In the genomic region with DNA sequence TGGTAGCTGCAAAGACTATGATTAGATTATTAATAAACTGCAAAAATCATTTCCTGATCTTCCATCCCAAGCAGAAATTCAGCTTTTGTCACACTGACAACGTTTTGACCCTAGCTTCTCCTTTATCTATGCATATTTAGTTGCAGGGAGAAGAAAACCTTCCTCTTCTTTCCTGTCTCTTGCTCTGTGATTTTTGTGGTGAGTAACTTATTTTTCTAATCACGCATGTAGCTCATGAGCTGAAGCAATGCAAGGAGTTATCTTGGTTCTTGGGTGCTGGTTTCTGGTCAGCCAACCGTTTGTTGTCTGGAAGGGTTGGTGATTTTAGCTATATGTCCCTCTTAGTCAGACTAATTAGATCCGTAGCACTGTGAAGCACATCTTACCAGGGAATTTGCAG, we compare ENCODE assay signal across 37 cellular contexts.
"Had no signal": no experiment of that assay in that cellular context is flagged by ENCODE, and none has a peak within 500 bp of the region (broad histone marks: within the 10 kb centered on the region; RNA-seq: fewer than 3 reads in every experiment).

No MANE protein-coding gene starts in this region.

- H3K27me3 ChIP-seq: adrenal gland, body of pancreas, breast epithelium, MG63 had no signal

- H3K27me3 Mint-ChIP-seq: activated CD4-positive, alpha-beta memory T cell treated with anti-CD3 and anti-CD28 coated beads for 36 hours had no signal

- H3K36me3 ChIP-seq: adrenal gland, breast epithelium, MG63 had no signal

- H3K9me3 Mint-ChIP-seq: activated CD4-positive, alpha-beta memory T cell treated with anti-CD3 and anti-CD28 coated beads for 36 hours; activated naive CD4-positive, alpha-beta T cell treated with anti-CD3 and anti-CD28 coated beads for 36 hours; activated naive CD4-positive, alpha-beta T cell treated with anti-CD3 and anti-CD28 coated beads, Interleukin-2, amount 50 U/mL, for 72 hours; activated T-cell treated with anti-CD3 and anti-CD28 coated beads, Interleukin-2, amount 50 U/mL, for 4 hours had no signal

- H3K4me1 ChIP-seq: adrenal gland, body of pancreas, breast epithelium had no signal

- H3K27ac Mint-ChIP-seq: activated B cell treated with CpG ODN at 0.5 μM for 24 hours; activated CD4-positive, alpha-beta memory T cell treated with anti-CD3 and anti-CD28 coated beads for 36 hours; activated naive CD4-positive, alpha-beta T cell treated with anti-CD3 and anti-CD28 coated beads for 36 hours; activated naive CD4-positive, alpha-beta T cell treated with anti-CD3 and anti-CD28 coated beads, Interleukin-2, amount 50 U/mL, for 72 hours; activated T-helper 1 cell treated with anti-CD3 and anti-CD28 coated beads, Interleukin-12 subunit alpha, Interleukin-12 subunit beta, Interleukin-2, Interleukin-4 antibody, amounts not matched to agents 30 ng/mL and 10 ng/mL and 1 ng/mL, durations not matched to agents 14 hours and 24 hours and 36 hours had no signal

- ATAC-seq: activated naive CD4-positive, alpha-beta T cell treated with anti-CD3 and anti-CD28 coated beads, Interleukin-2, amount 50 U/mL, for 72 hours; activated T-cell treated with anti-CD3 and anti-CD28 coated beads, Interleukin-2, amount 50 U/mL, for 4 hours; body of pancreas; Right ventricle myocardium inferior; SK-N-SH treated with all-trans-retinoic acid at 6 μM for 48 hours had no signal

- H3K27ac ChIP-seq: adrenal gland, body of pancreas, breast epithelium, PC-9, RWPE1, VCaP had no signal

- H3K36me3 Mint-ChIP-seq: activated CD4-positive, alpha-beta memory T cell treated with anti-CD3 and anti-CD28 coated beads for 36 hours; activated naive CD4-positive, alpha-beta T cell treated with anti-CD3 and anti-CD28 coated beads, Interleukin-2, amount 50 U/mL, for 72 hours had no signal

- H3K9me3 ChIP-seq: adrenal gland, body of pancreas, breast epithelium, MG63 had no signal

- H3K4me1 Mint-ChIP-seq: activated B cell treated with CpG ODN at 0.5 μM for 24 hours had no signal

- H3K4me3 ChIP-seq: adrenal gland, body of pancreas, breast epithelium, MG63, PC-9 had no signal

- DNase-seq: activated B cell treated with CpG ODN at 0.5 μM for 24 hours; activated CD4-positive, alpha-beta memory T cell treated with anti-CD3 and anti-CD28 coated beads for 36 hours; activated CD4-positive, alpha-beta T cell treated with anti-CD3 and anti-CD28 coated beads for 4 hours; activated CD4-positive, alpha-beta T cell treated with anti-CD3 and anti-CD28 coated beads, Interleukin-2, amount 50 U/mL, for 1 hour; activated CD4-positive, CD25-positive, alpha-beta regulatory T cell treated with anti-CD3 and anti-CD28 coated beads, Interleukin-2, amount 50 U/mL, for 72 hours; activated CD8-positive, alpha-beta memory T cell treated with anti-CD3 and anti-CD28 coated beads, Interleukin-2, amount 50 U/mL, for 4 hours; activated gamma-delta T cell treated with Interleukin-2 at 50 U/mL for 16 hours; activated naive CD4-positive, alpha-beta T cell treated with anti-CD3 and anti-CD28 coated beads for 36 hours; activated T-cell treated with anti-CD3 and anti-CD28 coated beads for 4 hours; activated T-cell treated with anti-CD3 and anti-CD28 coated beads, Interleukin-2, amount 50 U/mL, for 4 hours; adrenal gland; body of pancreas; central memory CD4-positive, alpha-beta T cell; KG1; MG63; NCI-H1092 treated with DMSO at 0.1 percent for 48 hours; NCI-H187; NCI-H2029 treated with DMSO at 0.1 percent for 48 hours; NCI-H2107; NCI-H2171; NCI-H510A; NCI-H526; NCI-H748 treated with DMSO at 0.1 percent for 48 hours; NK-92 treated with Interleukin-12 subunit alpha and Interleukin-12 subunit beta, amount 100 ng/mL, for 24 hours; PC-9; SIG-M5; SW 1271; T-helper 1 cell; T-helper 2 cell; T-helper 9 cell had no signal

- H3K4me3 Mint-ChIP-seq: activated B cell treated with CpG ODN at 0.5 μM for 24 hours; activated CD4-positive, alpha-beta memory T cell treated with anti-CD3 and anti-CD28 coated beads for 36 hours; activated naive CD4-positive, alpha-beta T cell treated with anti-CD3 and anti-CD28 coated beads for 36 hours; activated T-cell treated with anti-CD3 and anti-CD28 coated beads, Interleukin-2, amount 50 U/mL, for 4 hours; activated T-helper 1 cell treated with anti-CD3 and anti-CD28 coated beads, Interleukin-12 subunit alpha, Interleukin-12 subunit beta, Interleukin-2, Interleukin-4 antibody, amounts not matched to agents 30 ng/mL and 10 ng/mL and 1 ng/mL, durations not matched to agents 14 hours and 24 hours and 36 hours had no signal
